Comparison of ENCODE assay signal across 14 cellular contexts in genomic region chr2:238856713-238857567, GRCh38.
"Had no signal": no experiment of that assay in that cellular context is flagged by ENCODE, and none has a peak within 500 bp of the region (broad histone marks: within the 10 kb centered on the region; RNA-seq: fewer than 3 reads in every experiment).

No MANE protein-coding gene starts in this region.

- H3K9me3 ChIP-seq: spleen, transverse colon had no signal

- H3K27ac ChIP-seq: neural progenitor cell, spleen, transverse colon had no signal

- H3K4me1 ChIP-seq: neural progenitor cell had no signal

- H3K4me3 ChIP-seq: neural progenitor cell, spleen, transverse colon had no signal

- H3K36me3 Mint-ChIP-seq: activated naive CD8-positive, alpha-beta T cell; stimulated activated memory B cell treated with anti-CD40 and anti-IgM and Interleukin-4, amounts not matched to agents 10 μg/mL and 1 μg/mL and 100 μg/mL, for 72 hours had no signal

- DNase-seq: activated CD4-positive, alpha-beta T cell treated with anti-CD3 and anti-CD28 coated beads, Interleukin-2, amount 50 U/mL, for 48 hours; activated CD4-positive, CD25-positive, alpha-beta regulatory T cell treated with anti-CD3 and anti-CD28 coated beads, Interleukin-2, amount 50 U/mL, for 72 hours; activated gamma-delta T cell; activated T-cell treated with anti-CD3 and anti-CD28 coated beads, Interleukin-2, amount 50 U/mL, for 48 hours; anterior cingulate cortex; hippocampal formation; kidney glomerular epithelial cell; right cardiac atrium; spleen; stimulated activated CD4-positive, alpha-beta T cell treated with anti-CD3 and anti-CD28 coated beads, Interleukin-1b, Interleukin-23, amount 100 ng/mL, for 48 hours; transverse colon had no signal

- H3K4me3 Mint-ChIP-seq: activated naive CD8-positive, alpha-beta T cell; neural progenitor cell; stimulated activated memory B cell treated with anti-CD40 and anti-IgM and Interleukin-4, amounts not matched to agents 10 μg/mL and 1 μg/mL and 100 μg/mL, for 72 hours had no signal

- ATAC-seq: right cardiac atrium; stimulated activated memory B cell treated with anti-CD40 and anti-IgM and Interleukin-4, amounts not matched to agents 10 μg/mL and 1 μg/mL and 100 μg/mL, for 72 hours had no signal

- H3K9me3 Mint-ChIP-seq: stimulated activated memory B cell treated with anti-CD40 and anti-IgM and Interleukin-4, amounts not matched to agents 10 μg/mL and 1 μg/mL and 100 μg/mL, for 72 hours had no signal

- H3K4me1 Mint-ChIP-seq: stimulated activated memory B cell treated with anti-CD40 and anti-IgM and Interleukin-4, amounts not matched to agents 10 μg/mL and 1 μg/mL and 100 μg/mL, for 72 hours had no signal

- H3K27ac Mint-ChIP-seq: activated naive CD8-positive, alpha-beta T cell; neural progenitor cell; stimulated activated memory B cell treated with anti-CD40 and anti-IgM and Interleukin-4, amounts not matched to agents 10 μg/mL and 1 μg/mL and 100 μg/mL, for 72 hours had no signal

- H3K36me3 ChIP-seq: neural progenitor cell, spleen, transverse colon had no signal
